15 cellular contexts compared by ENCODE assay signal in the genomic region with DNA sequence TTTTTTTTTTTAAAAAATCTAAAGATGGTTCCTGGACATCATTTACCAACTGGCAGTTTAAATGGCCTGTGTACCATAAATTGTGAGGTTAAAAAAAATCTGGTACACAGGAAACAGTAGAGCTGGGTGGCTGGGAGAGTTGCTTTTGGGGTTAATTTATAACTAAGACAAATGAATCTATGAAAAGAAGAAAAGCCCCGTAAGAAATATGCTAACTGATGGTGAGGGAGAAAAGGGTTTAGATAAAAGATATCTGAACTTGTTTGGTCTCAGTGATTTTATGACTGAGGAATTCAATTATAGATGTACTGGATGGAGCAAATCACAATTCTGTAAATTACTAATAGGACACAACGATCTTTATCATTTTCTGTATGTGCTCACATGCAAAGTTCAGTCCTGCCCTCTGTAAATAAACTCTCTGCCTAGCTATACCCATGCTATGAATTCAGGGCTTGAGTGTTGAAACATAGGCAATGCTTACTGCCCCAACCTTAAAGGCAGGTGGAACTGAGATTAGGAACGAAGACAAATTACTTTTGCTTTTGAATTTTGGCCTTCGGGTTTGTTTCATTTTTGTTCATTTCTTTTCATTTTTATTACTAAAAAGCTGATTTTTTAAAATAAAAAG. TPM values are rescaled to one million over a fixed set of nuclear protein-coding genes. Genes with fewer than 3 reads are reported as not detected.
DNase-seq lines count a peak whose midpoint lies in the region; ATAC-seq, FAIRE-seq and TF ChIP-seq lines count a peak whose summit lies in the region.
"Had no signal": no experiment of that assay in that cellular context is flagged by ENCODE, and none has a peak within 500 bp of the region (broad histone marks: within the 10 kb centered on the region; RNA-seq: fewer than 3 reads in every experiment).

No MANE protein-coding gene starts in this region.

- H3K9me2 ChIP-seq in PC-9 (ENCODE audit: insufficient read depth): no peaks in the 10 kb centered on the region

- CTCF ChIA-PET in PC-9 (lab: Charles Lee): no interaction called here

- TF ChIP-seq CTCF in PC-9 (conservative IDR thresholded peaks at IDR 0.05): no peak
- no peak for TF ChIP-seq CTCF in nephron (IDR thresholded peaks at IDR 0.05; ENCODE audit: unreplicated experiment in 3 of 3)

- no peak overlapping the region for H2AFZ ChIP-seq in PC-9

- peaks cover 15% of the 10 kb centered on the region for H3K4me1 Mint-ChIP-seq in nephron

- no peaks in the 10 kb centered on the region for H3K27me3 ChIP-seq in PC-9 (ENCODE audit: insufficient read depth, low read depth)
- H3K27me3 ChIP-seq: stomach had no signal

- no peak overlapping the region for H3K4me3 ChIP-seq in PC-9
- H3K4me3 ChIP-seq: HAP-1, stomach had no signal

- DNase-seq in PC-9: no peak
- no peak for DNase-seq in urothelium cell line (ENCODE audit: low spot score)
- DNase-seq in activated effector memory CD4-positive, alpha-beta T cell treated with anti-CD3 and anti-CD28 coated beads, Interleukin-2, amount 50 U/mL, for 16 hours: no peak
- no peak for DNase-seq in stimulated activated naive CD4-positive, alpha-beta T cell treated with Interleukin-2 at 50 U/mL for 16 hours (lab: John Stamatoyannopoulos, UW)
- DNase-seq: effector memory CD4-positive, alpha-beta T cell; NCI-H2171; stomach; T-helper 17 cell had no signal

- no peak for FAIRE-seq in urothelium cell line (lab: Jason Lieb, UNC)
- FAIRE-seq: frontal cortex had no signal

- H3K9me3 Mint-ChIP-seq in nephron: no peaks in the 10 kb centered on the region

- no TSS peak for BruUV-seq in PC-9 (replicated peaks; lab: Mats Ljungman, UMichigan)

- intact Hi-C loops in PC-9 (cut with micrococcal nuclease; ENCODE audit: unreplicated experiment): no loop called here

- POLR2A ChIA-PET in PC-9 (lab: Charles Lee; ENCODE audit: unreplicated experiment): no interaction called here

- H3K36me3 Mint-ChIP-seq in nephron (ENCODE audit: low read depth): no peaks in the 10 kb centered on the region

- peaks cover 54% of the 10 kb centered on the region for H3F3A ChIP-seq in PC-9 (ENCODE audit: insufficient read depth, low read depth)

- ATAC-seq in GM19043 (IDR thresholded peaks at IDR 0.05; ENCODE audit: low read depth, unreplicated experiment): peak; percentile 81
- peak; percentile 68 for ATAC-seq in HG02798 (IDR thresholded peaks at IDR 0.05; ENCODE audit: poor library complexity, unreplicated experiment)
- no peak for ATAC-seq in GM21447 (IDR thresholded peaks at IDR 0.05; ENCODE audit: unreplicated experiment)
- ATAC-seq: T-helper 17 cell had no signal

- H3K79me2 ChIP-seq in PC-9 (ENCODE audit: low read depth): peaks cover 96% of the 10 kb centered on the region

- no peaks in the 10 kb centered on the region for H3K27me3 Mint-ChIP-seq in nephron (ENCODE audit: low read depth)

- H3K4me3 Mint-ChIP-seq in nephron: no peak overlapping the region

- 0 out of 2 replicates have a peak overlapping the region, but pooled peaks have one; percentile 13 for H3K27ac ChIP-seq in PC-9
- H3K27ac ChIP-seq: HL-60 had no signal

- H3K4me2 ChIP-seq in PC-9: no peak overlapping the region

- H3K4me1 ChIP-seq in PC-9 (replicated peaks; ENCODE audit: insufficient read depth): peaks cover 23% of the 10 kb centered on the region

- H3K27ac Mint-ChIP-seq in nephron: peak overlapping the region; percentile 74 to 82 (median 81)
- H3K27ac Mint-ChIP-seq: T-helper 17 cell had no signal

- peaks cover 7% of the 10 kb centered on the region for H4K20me1 ChIP-seq in PC-9 (ENCODE audit: insufficient read depth)

- peaks cover 78% of the 10 kb centered on the region for H3K36me3 ChIP-seq in PC-9 (ENCODE audit: low read depth)
- H3K36me3 ChIP-seq: HAP-1 had no signal

- no peaks in the 10 kb centered on the region for H3K9me3 ChIP-seq in PC-9 (ENCODE audit: insufficient read depth, low read depth)
- H3K9me3 ChIP-seq: HAP-1, stomach had no signal

RNA-seq across cellular contexts. Expression of a gene that starts 28.0 kb away (rescaled TPM):
- 60.2 and 61.5 TPM in 2 replicates for total RNA-seq in PC-9 (2021)
